17 cellular contexts compared by ENCODE assay signal in genomic region chr7:125775319-125775718, GRCh38.
"Had no signal": no experiment of that assay in that cellular context is flagged by ENCODE, and none has a peak within 500 bp of the region (broad histone marks: within the 10 kb centered on the region; RNA-seq: fewer than 3 reads in every experiment).

No MANE protein-coding gene starts in this region.

- ATAC-seq: activated CD4-positive, alpha-beta T cell treated with anti-CD3 and anti-CD28 coated beads for 36 hours; effector memory CD8-positive, alpha-beta T cell; mucosa of descending colon; upper lobe of right lung had no signal

- H2AFZ ChIP-seq: hepatocyte had no signal

- H3K4me3 ChIP-seq: cardiac muscle cell, hepatocyte, mucosa of descending colon, upper lobe of right lung had no signal

- H3K27me3 ChIP-seq: cardiac muscle cell, hepatocyte, upper lobe of right lung had no signal

- H3K36me3 Mint-ChIP-seq: activated CD4-positive, alpha-beta memory T cell treated with anti-CD3 and anti-CD28 coated beads for 36 hours; activated naive CD8-positive, alpha-beta T cell treated with anti-CD3 and anti-CD28 coated beads for 36 hours; memory B cell; naive B cell had no signal

- H3K27me3 Mint-ChIP-seq: activated CD4-positive, alpha-beta memory T cell treated with anti-CD3 and anti-CD28 coated beads for 36 hours; activated CD4-positive, alpha-beta T cell treated with anti-CD3 and anti-CD28 coated beads for 36 hours; activated naive CD8-positive, alpha-beta T cell treated with anti-CD3 and anti-CD28 coated beads for 36 hours; effector memory CD8-positive, alpha-beta T cell; memory B cell; naive B cell had no signal

- H3K36me3 ChIP-seq: cardiac muscle cell, upper lobe of right lung had no signal

- H3K27ac Mint-ChIP-seq: activated CD4-positive, alpha-beta memory T cell treated with anti-CD3 and anti-CD28 coated beads for 36 hours; activated CD4-positive, alpha-beta T cell treated with anti-CD3 and anti-CD28 coated beads for 36 hours; activated naive CD8-positive, alpha-beta T cell treated with anti-CD3 and anti-CD28 coated beads for 36 hours; activated T-helper 1 cell treated with anti-CD3 and anti-CD28 coated beads, Interleukin-12 subunit alpha, Interleukin-12 subunit beta, Interleukin-2, Interleukin-4 antibody, amounts not matched to agents 30 ng/mL and 10 ng/mL and 1 ng/mL, durations not matched to agents 14 hours and 24 hours and 36 hours; effector memory CD8-positive, alpha-beta T cell; memory B cell; naive B cell had no signal

- H3K4me3 Mint-ChIP-seq: activated CD4-positive, alpha-beta memory T cell treated with anti-CD3 and anti-CD28 coated beads for 36 hours; activated CD4-positive, alpha-beta T cell treated with anti-CD3 and anti-CD28 coated beads for 36 hours; activated naive CD8-positive, alpha-beta T cell treated with anti-CD3 and anti-CD28 coated beads for 36 hours; activated T-helper 1 cell treated with anti-CD3 and anti-CD28 coated beads, Interleukin-12 subunit alpha, Interleukin-12 subunit beta, Interleukin-2, Interleukin-4 antibody, amounts not matched to agents 30 ng/mL and 10 ng/mL and 1 ng/mL, durations not matched to agents 14 hours and 24 hours and 36 hours; effector memory CD8-positive, alpha-beta T cell; memory B cell; naive B cell; neural crest cell had no signal

- H3K4me1 Mint-ChIP-seq: activated CD4-positive, alpha-beta T cell treated with anti-CD3 and anti-CD28 coated beads for 36 hours; activated naive CD8-positive, alpha-beta T cell treated with anti-CD3 and anti-CD28 coated beads for 36 hours; memory B cell; naive B cell; neural crest cell had no signal

- H3K9me3 Mint-ChIP-seq: activated naive CD8-positive, alpha-beta T cell treated with anti-CD3 and anti-CD28 coated beads for 36 hours; neural crest cell had no signal

- H3K4me2 ChIP-seq: hepatocyte had no signal

- DNase-seq: activated CD4-positive, alpha-beta memory T cell treated with anti-CD3 and anti-CD28 coated beads for 36 hours; activated CD4-positive, alpha-beta T cell treated with anti-CD3 and anti-CD28 coated beads for 36 hours; activated naive CD8-positive, alpha-beta T cell treated with anti-CD3 and anti-CD28 coated beads for 36 hours; activated T-cell treated with anti-CD3 and anti-CD28 coated beads for 4 hours; amygdala; effector memory CD8-positive, alpha-beta T cell; mucosa of descending colon; naive B cell; retina; stimulated activated CD8-positive, alpha-beta memory T cell treated with anti-CD3 and anti-CD28 coated beads, Interleukin-4, amount 100 ng/mL, for 48 hours; stimulated activated naive CD4-positive, alpha-beta T cell; upper lobe of right lung had no signal

- H3K4me1 ChIP-seq: upper lobe of right lung had no signal

- H3K9me3 ChIP-seq: upper lobe of right lung had no signal

- H3K79me2 ChIP-seq: hepatocyte had no signal

- H3K27ac ChIP-seq: cardiac muscle cell, hepatocyte, upper lobe of right lung had no signal
